ENCODE assay signal across 20 cellular contexts in genomic region chr17:78965369-78965982, GRCh38. TPM values are rescaled to one million over a fixed set of nuclear protein-coding genes. Genes with fewer than 3 reads are reported as not detected.
DNase-seq lines count a peak whose midpoint lies in the region; TF ChIP-seq lines count a peak whose summit lies in the region.
"Had no signal": no experiment of that assay in that cellular context is flagged by ENCODE, and none has a peak within 500 bp of the region (broad histone marks: within the 10 kb centered on the region; RNA-seq: fewer than 3 reads in every experiment).

No MANE protein-coding gene starts in this region.

- H3K36me3 ChIP-seq in neural progenitor cell, result no peaks in the 10 kb centered on the region
- H3K36me3 ChIP-seq: thyroid gland had no signal

- H3K4me1 Mint-ChIP-seq in neural progenitor cell (peaks cover 20% of the 10 kb centered on the region), type B pancreatic cell (ENCODE audit: unreplicated experiment) (peaks cover 4% of the 10 kb centered on the region)

- H3K4me2 ChIP-seq in neural progenitor cell, result no peak overlapping the region

- H3K9me3 Mint-ChIP-seq in neural progenitor cell, result no peaks in the 10 kb centered on the region
- H3K9me3 Mint-ChIP-seq in type B pancreatic cell, result no peaks in the 10 kb centered on the region
- H3K9me3 Mint-ChIP-seq: stimulated activated naive B cell treated with anti-CD40 and anti-IgM and Interleukin-4, amounts not matched to agents 10 μg/mL and 1 μg/mL and 100 μg/mL, for 72 hours had no signal

- DNase-seq in NCI-H2029 (lab: John Stamatoyannopoulos, UW), result peak; percentile 42
- DNase-seq in NCI-H2029 treated with DMSO at 0.1 percent for 48 hours (lab: John Stamatoyannopoulos, UW), result no peak
- DNase-seq in NCI-H187 treated with DMSO at 0.1 percent for 48 hours (lab: John Stamatoyannopoulos, UW), result peak; percentile 56
- DNase-seq in NCI-H774 (lab: John Stamatoyannopoulos, UW), result peak; percentile 71
- DNase-seq in neural progenitor cell (ENCODE audit: low spot score), result no peak
- no peak for DNase-seq in iPS-NIHi11 (ENCODE audit: low spot score)
- no peak for DNase-seq in SKM-1 (lab: John Stamatoyannopoulos, UW; ENCODE audit: unreplicated experiment)
- no peak for DNase-seq in type B pancreatic cell (ENCODE audit: extremely low spot score, unreplicated experiment)
- DNase-seq: activated CD4-positive, alpha-beta T cell treated with anti-CD3 and anti-CD28 coated beads for 48 hours; activated CD8-positive, alpha-beta memory T cell treated with anti-CD3 and anti-CD28 coated beads, Interleukin-2, amount 50 U/mL, for 4 hours; activated gamma-delta T cell; DND-41; KBM-7; left lung; MV-4-11; NK-92 treated with Interleukin-12 subunit alpha and Interleukin-12 subunit beta, amount 100 ng/mL, for 24 hours; nucleus accumbens; stimulated activated naive B cell treated with anti-CD40 and anti-IgM and Interleukin-4, amounts not matched to agents 10 μg/mL and 1 μg/mL and 100 μg/mL, for 72 hours; SW 1271 had no signal

- H3K27me3 Mint-ChIP-seq in neural progenitor cell (ENCODE audit: insufficient read depth, low read depth) (peaks cover 10% of the 10 kb centered on the region), type B pancreatic cell (no peaks in the 10 kb centered on the region)
- H3K27me3 Mint-ChIP-seq: stimulated activated naive B cell treated with anti-CD40 and anti-IgM and Interleukin-4, amounts not matched to agents 10 μg/mL and 1 μg/mL and 100 μg/mL, for 72 hours had no signal

- H3F3A ChIP-seq in neural progenitor cell (ENCODE audit: low read depth), result no peaks in the 10 kb centered on the region

- H3K79me2 ChIP-seq in neural progenitor cell (ENCODE audit: low read depth), result no peaks in the 10 kb centered on the region

- TF ChIP-seq CTCF in neural progenitor cell (IDR thresholded peaks at IDR 0.05) (no peak), type B pancreatic cell (conservative IDR thresholded peaks at IDR 0.05) (no peak)

- no peak overlapping the region for H3K27ac ChIP-seq in neural progenitor cell
- H3K27ac ChIP-seq: left lung, thyroid gland had no signal

- H3K9me3 ChIP-seq in neural progenitor cell (ENCODE audit: low read depth), result no peaks in the 10 kb centered on the region
- H3K9me3 ChIP-seq: left lung, thyroid gland had no signal

- H3K9ac ChIP-seq in neural progenitor cell, result no peak overlapping the region

- H3K4me3 Mint-ChIP-seq in neural progenitor cell, result no peak overlapping the region
- H3K4me3 Mint-ChIP-seq in type B pancreatic cell, result no peak overlapping the region

- H2AFZ ChIP-seq in neural progenitor cell (replicated peaks), result no peak overlapping the region

- H4K20me1 ChIP-seq in neural progenitor cell (ENCODE audit: low read depth), result no peaks in the 10 kb centered on the region

- no peaks in the 10 kb centered on the region for H3K4me1 ChIP-seq in neural progenitor cell
- H3K4me1 ChIP-seq: thyroid gland had no signal

- peak overlapping the region; percentile 94 for H3K27ac Mint-ChIP-seq in neural progenitor cell
- no peak overlapping the region for H3K27ac Mint-ChIP-seq in type B pancreatic cell
- H3K27ac Mint-ChIP-seq: stimulated activated naive B cell treated with anti-CD40 and anti-IgM and Interleukin-4, amounts not matched to agents 10 μg/mL and 1 μg/mL and 100 μg/mL, for 72 hours had no signal

- no peaks in the 10 kb centered on the region for H3K27me3 ChIP-seq in neural progenitor cell
- H3K27me3 ChIP-seq: left lung, thyroid gland had no signal

- H3K36me3 Mint-ChIP-seq in neural progenitor cell (no peaks in the 10 kb centered on the region), type B pancreatic cell (no peaks in the 10 kb centered on the region)
- H3K36me3 Mint-ChIP-seq: stimulated activated naive B cell treated with anti-CD40 and anti-IgM and Interleukin-4, amounts not matched to agents 10 μg/mL and 1 μg/mL and 100 μg/mL, for 72 hours had no signal

- no peak overlapping the region for H3K4me3 ChIP-seq in neural progenitor cell
- H3K4me3 ChIP-seq: left lung, thyroid gland had no signal

RNA-seq across cellular contexts. Expression of gene LGALS3BP, which starts 14.2 kb away (rescaled TPM):
- total RNA-seq in neural progenitor cell (ENCODE audit: low replicate concordance), result 17.5 and 64.3 TPM in 2 replicates
- total RNA-seq in type B pancreatic cell (ENCODE audit: low replicate concordance), result 154 and 202 TPM in 2 replicates

RNA-seq across cellular contexts. Expression of gene TIMP2, which starts 40.3 kb away (rescaled TPM):
- total RNA-seq in neural progenitor cell (ENCODE audit: low replicate concordance), result 19.8 and 22.3 TPM in 2 replicates
- 125 and 192 TPM in 2 replicates for total RNA-seq in type B pancreatic cell (ENCODE audit: low replicate concordance)

RNA-seq across cellular contexts. Expression of gene CANT1, which starts 44.1 kb away (rescaled TPM):
- total RNA-seq in neural progenitor cell (ENCODE audit: low replicate concordance), result 24.3 and 61.3 TPM in 2 replicates
- total RNA-seq in type B pancreatic cell (ENCODE audit: low replicate concordance), result 75.1 and 105 TPM in 2 replicates

RNA-seq across cellular contexts. Expression of gene C1QTNF1, which starts 58.5 kb away (rescaled TPM):
- total RNA-seq in neural progenitor cell (ENCODE audit: low replicate concordance), result 1.4 and 2.6 TPM in 2 replicates
- 8.7 and 9.4 TPM in 2 replicates for total RNA-seq in type B pancreatic cell (ENCODE audit: low replicate concordance)

Comparison
In these comparisons a context has a peak if more than half of its experiments do, and no peak if none do; other contexts are left out.
1. DNase-seq: peak in NCI-H2029 (single experiment), NCI-H187 treated with DMSO at 0.1 percent for 48 hours (single experiment) and NCI-H774 (single experiment); none in NCI-H2029 treated with DMSO at 0.1 percent for 48 hours (single experiment), neural progenitor cell (single experiment), iPS-NIHi11 (single experiment), SKM-1 (single experiment) and type B pancreatic cell (single experiment).